Comparison of ENCODE assay signal across 17 cellular contexts in genomic region chr20:41575412-41575811, GRCh38.
"Had no signal": no experiment of that assay in that cellular context is flagged by ENCODE, and none has a peak within 500 bp of the region (broad histone marks: within the 10 kb centered on the region; RNA-seq: fewer than 3 reads in every experiment).

No MANE protein-coding gene starts in this region.

- H3K9me3 ChIP-seq: gastrocnemius medialis, neutrophil, suprapubic skin, thyroid gland, upper lobe of left lung, uterus had no signal

- DNase-seq: effector CD4-positive, alpha-beta T cell; endodermal cell; gastrocnemius medialis; glutamatergic neuron; islet precursor cell; mammary epithelial cell; stimulated activated CD4-positive, alpha-beta T cell treated with anti-CD3 and anti-CD28 coated beads, Interleukin-2, amount 100 ng/mL, for 24 hours; stimulated activated naive CD4-positive, alpha-beta T cell; thyroid gland; upper lobe of left lung; uterus had no signal

- H3K36me3 ChIP-seq: gastrocnemius medialis, neutrophil, suprapubic skin, thyroid gland, upper lobe of left lung, uterus had no signal

- H3K27me3 ChIP-seq: gastrocnemius medialis, neutrophil, suprapubic skin, thyroid gland, upper lobe of left lung, uterus had no signal

- H3K27ac Mint-ChIP-seq: endodermal cell had no signal

- ATAC-seq: gastrocnemius medialis, left lobe of liver, sciatic nerve had no signal

- H3K4me3 Mint-ChIP-seq: endodermal cell had no signal

- H3K4me3 ChIP-seq: coronary artery, gastrocnemius medialis, skin epidermis, suprapubic skin, thyroid gland, upper lobe of left lung, uterus had no signal

- H3K27ac ChIP-seq: coronary artery, gastrocnemius medialis, neutrophil, skin epidermis, suprapubic skin, thyroid gland, upper lobe of left lung, uterus had no signal
